1 cellular context compared by ENCODE assay signal in genomic region chr13:49667773-49668172, GRCh38.
TF ChIP-seq lines count a peak whose summit lies in the region.

No MANE protein-coding gene starts in this region.

TF ChIP-seq in HepG2, 621 proteins besides CTCF, POLR2A, EP300 and RAD21 (continued from another document):
- TF ChIP-seq HIC2 (CRISPR knock-in tag; IDR thresholded peaks at IDR 0.05; ENCODE audit: low read depth) (no peak), XBP1 (CRISPR knock-in tag; IDR thresholded peaks at IDR 0.05) (no peak), ZBTB20 (CRISPR knock-in tag; IDR thresholded peaks at IDR 0.05; ENCODE audit: borderline replicate concordance, low read depth) (no peak), ZNF883 (CRISPR knock-in tag; IDR thresholded peaks at IDR 0.05; ENCODE audit: not compliant biosample characterization) (no peak), E2F2 (CRISPR knock-in tag; IDR thresholded peaks at IDR 0.05; ENCODE audit: borderline replicate concordance) (no peak), MEF2D (CRISPR knock-in tag; IDR thresholded peaks at IDR 0.05) (no peak), PTBP1 (IDR thresholded peaks at IDR 0.05; ENCODE audit: low read depth, low read length, poor library complexity, severe bottlenecking) (no peak), YY1 (IDR thresholded peaks at IDR 0.05; ENCODE audit: insufficient read depth, insufficient replicate concordance, low read depth, low read length) (no peak)
